Comparison of ENCODE assay signal across 1 cellular context in the genomic region with DNA sequence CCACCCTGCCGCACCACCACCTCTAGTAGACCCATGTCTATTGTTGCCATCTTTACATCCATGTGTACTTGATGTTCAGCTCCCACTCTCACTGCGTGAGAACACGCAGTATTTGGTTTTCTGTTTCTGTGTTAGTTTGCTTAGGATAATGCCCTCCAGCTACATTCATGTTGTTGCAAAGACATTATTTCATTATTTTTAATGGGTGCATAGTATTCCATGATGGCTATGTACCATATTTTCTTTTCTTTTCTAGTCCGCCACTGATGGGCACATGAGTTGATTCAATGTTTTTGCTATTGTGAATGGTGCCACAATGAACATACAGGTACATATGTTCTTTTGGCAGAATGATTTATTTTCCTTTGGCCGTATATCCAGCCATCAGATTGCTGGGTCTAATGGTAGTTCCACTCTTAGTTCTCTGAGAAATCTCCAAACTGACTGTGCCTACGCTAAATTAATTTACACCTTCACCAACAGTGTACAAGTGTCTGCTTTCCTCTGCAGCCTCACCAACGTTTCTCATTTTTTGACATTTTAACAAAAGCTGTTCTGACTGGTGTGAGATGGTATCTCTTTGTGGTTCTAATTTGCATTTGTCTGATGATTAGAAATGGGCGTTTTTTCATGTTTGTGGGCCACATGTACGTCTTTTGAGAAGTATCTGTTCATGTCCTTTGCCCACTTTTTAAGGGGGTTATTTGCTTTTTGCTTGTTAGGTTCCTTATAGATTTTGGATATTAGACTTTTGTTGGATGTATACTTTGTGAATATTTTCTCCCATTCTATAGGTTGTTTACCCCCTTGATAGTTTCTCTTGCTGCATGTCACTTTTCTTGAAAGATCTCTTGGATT.
TF ChIP-seq lines count a peak whose summit lies in the region.

No MANE protein-coding gene starts in this region.

TF ChIP-seq in HEK293, 187 proteins besides CTCF, POLR2A, EP300 and RAD21:
- TF ChIP-seq ZSCAN23 (tag by site-specific recombination; IDR thresholded peaks at IDR 0.05) (no peak), ZEB2 (tag by site-specific recombination; IDR thresholded peaks at IDR 0.05) (no peak), ZNF600 (tag by site-specific recombination; IDR thresholded peaks at IDR 0.05) (no peak), ZNF146 (tag by site-specific recombination; IDR thresholded peaks at IDR 0.05) (peak; percentile 97), KLF8 (tag by site-specific recombination; IDR thresholded peaks at IDR 0.05) (no peak), KLF9 (tag by site-specific recombination; IDR thresholded peaks at IDR 0.05; ENCODE audit: low read depth) (no peak)
- TF ChIP-seq, protein P1, sequence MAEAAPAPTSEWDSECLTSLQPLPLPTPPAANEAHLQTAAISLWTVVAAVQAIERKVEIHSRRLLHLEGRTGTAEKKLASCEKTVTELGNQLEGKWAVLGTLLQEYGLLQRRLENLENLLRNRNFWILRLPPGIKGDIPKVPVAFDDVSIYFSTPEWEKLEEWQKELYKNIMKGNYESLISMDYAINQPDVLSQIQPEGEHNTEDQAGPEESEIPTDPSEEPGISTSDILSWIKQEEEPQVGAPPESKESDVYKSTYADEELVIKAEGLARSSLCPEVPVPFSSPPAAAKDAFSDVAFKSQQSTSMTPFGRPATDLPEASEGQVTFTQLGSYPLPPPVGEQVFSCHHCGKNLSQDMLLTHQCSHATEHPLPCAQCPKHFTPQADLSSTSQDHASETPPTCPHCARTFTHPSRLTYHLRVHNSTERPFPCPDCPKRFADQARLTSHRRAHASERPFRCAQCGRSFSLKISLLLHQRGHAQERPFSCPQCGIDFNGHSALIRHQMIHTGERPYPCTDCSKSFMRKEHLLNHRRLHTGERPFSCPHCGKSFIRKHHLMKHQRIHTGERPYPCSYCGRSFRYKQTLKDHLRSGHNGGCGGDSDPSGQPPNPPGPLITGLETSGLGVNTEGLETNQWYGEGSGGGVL (tag by site-specific recombination; IDR thresholded peaks at IDR 0.05) = no peak
- TF ChIP-seq, protein P2, sequence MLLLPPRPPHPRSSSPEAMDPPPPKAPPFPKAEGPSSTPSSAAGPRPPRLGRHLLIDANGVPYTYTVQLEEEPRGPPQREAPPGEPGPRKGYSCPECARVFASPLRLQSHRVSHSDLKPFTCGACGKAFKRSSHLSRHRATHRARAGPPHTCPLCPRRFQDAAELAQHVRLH (tag by site-specific recombination; IDR thresholded peaks at IDR 0.05) = 0 out of 2 replicates have a peak, but pooled peaks have one; percentile 19
